Comparison of ENCODE assay signal across 39 cellular contexts in the genomic region with DNA sequence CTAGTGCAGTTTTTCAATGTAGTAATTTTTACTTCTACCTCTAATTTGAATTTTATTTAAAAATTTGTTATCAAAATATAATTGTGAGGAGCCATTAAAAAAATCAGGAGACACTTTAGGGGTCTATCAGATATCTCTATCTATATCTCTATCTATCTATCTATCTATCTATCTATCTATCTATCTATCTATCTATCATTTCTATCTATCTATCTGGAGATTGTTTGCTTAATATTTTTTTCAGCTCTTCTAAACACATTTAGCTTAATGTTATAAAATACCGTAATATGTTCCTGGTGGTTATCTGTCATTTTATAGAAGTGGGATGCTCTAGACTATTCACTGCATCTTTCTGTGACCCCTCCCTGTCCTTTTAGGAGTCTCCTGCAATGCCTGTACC.
"Had no signal": no experiment of that assay in that cellular context is flagged by ENCODE, and none has a peak within 500 bp of the region (broad histone marks: within the 10 kb centered on the region; RNA-seq: fewer than 3 reads in every experiment).

No MANE protein-coding gene starts in this region.

- FAIRE-seq: astrocyte, bronchial epithelial cell had no signal

- H3K36me3 Mint-ChIP-seq: activated naive CD4-positive, alpha-beta T cell treated with anti-CD3 and anti-CD28 coated beads, Interleukin-2, amount 10 ng/mL, durations not matched to agents 7 days and 5 days; activated naive CD4-positive, alpha-beta T cell treated with anti-CD3 and anti-CD28 coated beads, Interleukin-2, amount 50 U/mL, for 24 hours; activated naive CD8-positive, alpha-beta T cell; activated naive CD8-positive, alpha-beta T cell treated with anti-CD3 and anti-CD28 coated beads for 36 hours; brain had no signal

- H3K27ac Mint-ChIP-seq: activated naive CD4-positive, alpha-beta T cell treated with anti-CD3 and anti-CD28 coated beads for 36 hours; activated naive CD4-positive, alpha-beta T cell treated with anti-CD3 and anti-CD28 coated beads, Interleukin-2, amount 10 ng/mL, durations not matched to agents 7 days and 5 days; activated naive CD4-positive, alpha-beta T cell treated with anti-CD3 and anti-CD28 coated beads, Interleukin-2, amount 50 U/mL, for 24 hours; activated naive CD4-positive, alpha-beta T cell treated with anti-CD3 and anti-CD28 coated beads, Interleukin-2, amount 50 U/mL, for 72 hours; activated naive CD8-positive, alpha-beta T cell; activated naive CD8-positive, alpha-beta T cell treated with anti-CD3 and anti-CD28 coated beads for 36 hours; activated naive CD8-positive, alpha-beta T cell treated with anti-CD3 and anti-CD28 coated beads, Interleukin-2, amount 10 ng/mL, durations not matched to agents 7 days and 5 days; activated naive CD8-positive, alpha-beta T cell treated with anti-CD3 and anti-CD28 coated beads, Interleukin-2, amount 50 U/mL, for 24 hours; activated T-cell treated with anti-CD3 and anti-CD28 coated beads, Interleukin-2, amount 50 U/mL, for 24 hours; activated T-cell treated with anti-CD3 and anti-CD28 coated beads, Interleukin-2, amount 50 U/mL, for 72 hours; activated T-helper 1 cell treated with anti-CD3 and anti-CD28 coated beads, Interleukin-12 subunit alpha, Interleukin-12 subunit beta, Interleukin-2, Interleukin-4 antibody, amounts not matched to agents 30 ng/mL and 10 ng/mL and 1 ng/mL, durations not matched to agents 14 hours and 24 hours and 36 hours; activated T-helper 17 cell treated with anti-CD3 and anti-CD28 coated beads, Interleukin-2, amount 50 U/mL, for 72 hours; activated T-helper 2 cell treated with anti-CD3 and anti-CD28 coated beads, Interferon-gamma antibody, Interleukin-2, Interleukin-4, amounts not matched to agents 10 μg/mL and 5 μg/mL and 100 μg/mL, durations not matched to agents 14 hours and 24 hours and 36 hours; brain had no signal

- H3K4me1 Mint-ChIP-seq: activated naive CD4-positive, alpha-beta T cell treated with anti-CD3 and anti-CD28 coated beads, Interleukin-2, amount 10 ng/mL, durations not matched to agents 7 days and 5 days; activated naive CD4-positive, alpha-beta T cell treated with anti-CD3 and anti-CD28 coated beads, Interleukin-2, amount 50 U/mL, for 24 hours; activated naive CD8-positive, alpha-beta T cell treated with anti-CD3 and anti-CD28 coated beads for 36 hours; activated naive CD8-positive, alpha-beta T cell treated with anti-CD3 and anti-CD28 coated beads, Interleukin-2, amount 10 ng/mL, durations not matched to agents 7 days and 5 days; activated naive CD8-positive, alpha-beta T cell treated with anti-CD3 and anti-CD28 coated beads, Interleukin-2, amount 50 U/mL, for 24 hours; activated T-helper 17 cell treated with anti-CD3 and anti-CD28 coated beads, Interleukin-2, amount 50 U/mL, for 72 hours; central memory CD8-positive, alpha-beta T cell had no signal

- H3K4me3 Mint-ChIP-seq: activated naive CD4-positive, alpha-beta T cell treated with anti-CD3 and anti-CD28 coated beads for 36 hours; activated naive CD4-positive, alpha-beta T cell treated with anti-CD3 and anti-CD28 coated beads, Interleukin-2, amount 10 ng/mL, durations not matched to agents 7 days and 5 days; activated naive CD4-positive, alpha-beta T cell treated with anti-CD3 and anti-CD28 coated beads, Interleukin-2, amount 50 U/mL, for 24 hours; activated naive CD8-positive, alpha-beta T cell; activated naive CD8-positive, alpha-beta T cell treated with anti-CD3 and anti-CD28 coated beads for 36 hours; activated naive CD8-positive, alpha-beta T cell treated with anti-CD3 and anti-CD28 coated beads, Interleukin-2, amount 10 ng/mL, durations not matched to agents 7 days and 5 days; activated naive CD8-positive, alpha-beta T cell treated with anti-CD3 and anti-CD28 coated beads, Interleukin-2, amount 50 U/mL, for 24 hours; activated T-cell treated with anti-CD3 and anti-CD28 coated beads, Interleukin-2, amount 50 U/mL, for 24 hours; activated T-cell treated with anti-CD3 and anti-CD28 coated beads, Interleukin-2, amount 50 U/mL, for 4 hours; activated T-cell treated with anti-CD3 and anti-CD28 coated beads, Interleukin-2, amount 50 U/mL, for 72 hours; activated T-helper 1 cell treated with anti-CD3 and anti-CD28 coated beads, Interleukin-12 subunit alpha, Interleukin-12 subunit beta, Interleukin-2, Interleukin-4 antibody, amounts not matched to agents 30 ng/mL and 10 ng/mL and 1 ng/mL, durations not matched to agents 14 hours and 24 hours and 36 hours; activated T-helper 17 cell treated with anti-CD3 and anti-CD28 coated beads, Interleukin-2, amount 50 U/mL, for 72 hours; brain; central memory CD8-positive, alpha-beta T cell had no signal

- H3K4me3 ChIP-seq: adrenal gland, ascending aorta, body of pancreas, breast epithelium, cardiac muscle cell had no signal

- H3K9me3 ChIP-seq: adrenal gland, body of pancreas, breast epithelium had no signal

- DNase-seq: activated effector memory CD4-positive, alpha-beta T cell treated with anti-CD3 and anti-CD28 coated beads, Interleukin-2, amount 50 U/mL, for 16 hours; activated effector memory CD4-positive, alpha-beta T cell treated with Interleukin-2 at 50 U/mL for 16 hours; activated gamma-delta T cell; activated gamma-delta T cell treated with Interleukin-2 at 50 U/mL for 16 hours; activated naive CD4-positive, alpha-beta T cell; activated naive CD4-positive, alpha-beta T cell treated with anti-CD3 and anti-CD28 coated beads for 36 hours; activated naive CD4-positive, alpha-beta T cell treated with anti-CD3 and anti-CD28 coated beads, Interleukin-2, amount 10 ng/mL, durations not matched to agents 7 days and 5 days; activated naive CD4-positive, alpha-beta T cell treated with anti-CD3 and anti-CD28 coated beads, Interleukin-2, amount 50 U/mL, for 16 hours; activated naive CD4-positive, alpha-beta T cell treated with Interleukin-2 at 50 U/mL for 16 hours; activated naive CD8-positive, alpha-beta T cell treated with anti-CD3 and anti-CD28 coated beads for 36 hours; activated naive CD8-positive, alpha-beta T cell treated with anti-CD3 and anti-CD28 coated beads, Interleukin-2, amount 10 ng/mL, durations not matched to agents 7 days and 5 days; activated naive CD8-positive, alpha-beta T cell treated with anti-CD3 and anti-CD28 coated beads, Interleukin-2, amount 50 U/mL, for 24 hours; activated T-cell treated with anti-CD3 and anti-CD28 coated beads, Interleukin-2, amount 50 U/mL, for 24 hours; activated T-cell treated with anti-CD3 and anti-CD28 coated beads, Interleukin-2, amount 50 U/mL, for 4 hours; activated T-cell treated with anti-CD3 and anti-CD28 coated beads, Interleukin-2, amount 50 U/mL, for 48 hours; activated T-cell treated with anti-CD3 and anti-CD28 coated beads, Interleukin-2, amount 50 U/mL, for 72 hours; adrenal gland; amniotic stem cell; amygdala; anterior cingulate cortex; aorta; body of pancreas; brain microvascular endothelial cell; caudate nucleus; central memory CD4-positive, alpha-beta T cell; cerebellar nuclear complex had no signal

- H3K27me3 Mint-ChIP-seq: activated naive CD8-positive, alpha-beta T cell; activated naive CD8-positive, alpha-beta T cell treated with anti-CD3 and anti-CD28 coated beads, Interleukin-2, amount 50 U/mL, for 24 hours had no signal

- H3K9me3 Mint-ChIP-seq: activated naive CD4-positive, alpha-beta T cell treated with anti-CD3 and anti-CD28 coated beads for 36 hours; activated naive CD4-positive, alpha-beta T cell treated with anti-CD3 and anti-CD28 coated beads, Interleukin-2, amount 50 U/mL, for 24 hours; activated naive CD8-positive, alpha-beta T cell treated with anti-CD3 and anti-CD28 coated beads, Interleukin-2, amount 10 ng/mL, durations not matched to agents 7 days and 5 days; activated naive CD8-positive, alpha-beta T cell treated with anti-CD3 and anti-CD28 coated beads, Interleukin-2, amount 50 U/mL, for 24 hours; activated T-cell treated with anti-CD3 and anti-CD28 coated beads, Interleukin-2, amount 50 U/mL, for 4 hours; activated T-helper 1 cell treated with anti-CD3 and anti-CD28 coated beads, Interleukin-12 subunit alpha, Interleukin-12 subunit beta, Interleukin-2, Interleukin-4 antibody, amounts not matched to agents 30 ng/mL and 10 ng/mL and 1 ng/mL, durations not matched to agents 14 hours and 24 hours and 36 hours; central memory CD8-positive, alpha-beta T cell had no signal

- H3K27me3 ChIP-seq: adrenal gland, ascending aorta, body of pancreas, brain microvascular endothelial cell, breast epithelium, cardiac muscle cell had no signal

- H3K27ac ChIP-seq: adrenal gland, ascending aorta, body of pancreas, brain microvascular endothelial cell, breast epithelium, cardiac muscle cell had no signal

- ATAC-seq: activated naive CD4-positive, alpha-beta T cell treated with anti-CD3 and anti-CD28 coated beads, Interleukin-2, amount 50 U/mL, for 72 hours; activated naive CD8-positive, alpha-beta T cell treated with anti-CD3 and anti-CD28 coated beads, Interleukin-2, amount 50 U/mL, for 24 hours; activated T-cell treated with anti-CD3 and anti-CD28 coated beads, Interleukin-2, amount 50 U/mL, for 4 hours; activated T-cell treated with anti-CD3 and anti-CD28 coated beads, Interleukin-2, amount 50 U/mL, for 72 hours; activated T-helper 17 cell treated with anti-CD3 and anti-CD28 coated beads, Interleukin-2, amount 50 U/mL, for 72 hours; body of pancreas had no signal

- H3K4me1 ChIP-seq: adrenal gland, ascending aorta, body of pancreas, breast epithelium had no signal

- H3K36me3 ChIP-seq: adrenal gland, ascending aorta, brain microvascular endothelial cell, breast epithelium, cardiac muscle cell had no signal
